In genomic region chr7:127417346-127417745, GRCh38 we compare ENCODE assay signal across 9 cellular contexts. TPM values are rescaled to one million over a fixed set of nuclear protein-coding genes. Genes with fewer than 3 reads are reported as not detected.
DNase-seq lines count a peak whose midpoint lies in the region; ATAC-seq lines count a peak whose summit lies in the region.
"Had no signal": no experiment of that assay in that cellular context is flagged by ENCODE, and none has a peak within 500 bp of the region (broad histone marks: within the 10 kb centered on the region; RNA-seq: fewer than 3 reads in every experiment).

No MANE protein-coding gene starts in this region.

- DNase-seq in activated T-cell treated with anti-CD3 and anti-CD28 coated beads, Interleukin-2, amount 50 U/mL, for 72 hours = no peak
- DNase-seq in activated T-cell treated with anti-CD3 and anti-CD28 coated beads for 4 hours (no peak), NCI-H345 (lab: John Stamatoyannopoulos, UW) (no peak), COLO668 (lab: John Stamatoyannopoulos, UW; ENCODE audit: unreplicated experiment) (no peak), DMS 273 (lab: John Stamatoyannopoulos, UW; ENCODE audit: unreplicated experiment) (no peak)
- DNase-seq in stimulated activated naive B cell treated with anti-CD40 and anti-IgM and Interleukin-4, amounts not matched to agents 10 μg/mL and 1 μg/mL and 100 μg/mL, for 72 hours = no peak
- DNase-seq: NCI-H526 had no signal

- ATAC-seq in activated T-cell treated with anti-CD3 and anti-CD28 coated beads, Interleukin-2, amount 50 U/mL, for 72 hours (replicated peaks in 1 of 2) = peak in 1 of 2 donors; percentile 23
- ATAC-seq in GM21717 (IDR thresholded peaks at IDR 0.05; ENCODE audit: unreplicated experiment) (peak; percentile 87), HG03342 (IDR thresholded peaks at IDR 0.05; ENCODE audit: unreplicated experiment) (peak; percentile 73)
- peak; percentile 54 to 63 for ATAC-seq in stimulated activated naive B cell treated with anti-CD40 and anti-IgM and Interleukin-4, amounts not matched to agents 10 μg/mL and 1 μg/mL and 100 μg/mL, for 72 hours (replicated peaks)

- H3K27ac Mint-ChIP-seq in activated T-cell treated with anti-CD3 and anti-CD28 coated beads, Interleukin-2, amount 50 U/mL, for 72 hours = no peak overlapping the region
- peak overlapping the region; percentile 81 for H3K27ac Mint-ChIP-seq in stimulated activated naive B cell treated with anti-CD40 and anti-IgM and Interleukin-4, amounts not matched to agents 10 μg/mL and 1 μg/mL and 100 μg/mL, for 72 hours

- peaks cover 3 to 4% of the 10 kb centered on the region in 2 donors for H3K9me3 Mint-ChIP-seq in activated T-cell treated with anti-CD3 and anti-CD28 coated beads, Interleukin-2, amount 50 U/mL, for 72 hours
- peaks cover 4 to 5% of the 10 kb centered on the region in 2 donors for H3K9me3 Mint-ChIP-seq in stimulated activated naive B cell treated with anti-CD40 and anti-IgM and Interleukin-4, amounts not matched to agents 10 μg/mL and 1 μg/mL and 100 μg/mL, for 72 hours

- peak overlapping the region; percentile 11 to 50 for H3K4me3 Mint-ChIP-seq in activated T-cell treated with anti-CD3 and anti-CD28 coated beads, Interleukin-2, amount 50 U/mL, for 72 hours
- peak overlapping the region; percentile 58 to 61 for H3K4me3 Mint-ChIP-seq in stimulated activated naive B cell treated with anti-CD40 and anti-IgM and Interleukin-4, amounts not matched to agents 10 μg/mL and 1 μg/mL and 100 μg/mL, for 72 hours

- no peaks in the 10 kb centered on the region for H3K27me3 Mint-ChIP-seq in activated T-cell treated with anti-CD3 and anti-CD28 coated beads, Interleukin-2, amount 50 U/mL, for 72 hours (ENCODE audit: low read depth)
- H3K27me3 Mint-ChIP-seq in stimulated activated naive B cell treated with anti-CD40 and anti-IgM and Interleukin-4, amounts not matched to agents 10 μg/mL and 1 μg/mL and 100 μg/mL, for 72 hours = no peaks in the 10 kb centered on the region

- no peaks in the 10 kb centered on the region for H3K36me3 Mint-ChIP-seq in activated T-cell treated with anti-CD3 and anti-CD28 coated beads, Interleukin-2, amount 50 U/mL, for 72 hours (ENCODE audit: insufficient read depth in 2 of 2)
- peaks cover 0 to 2% of the 10 kb centered on the region in 2 donors for H3K36me3 Mint-ChIP-seq in stimulated activated naive B cell treated with anti-CD40 and anti-IgM and Interleukin-4, amounts not matched to agents 10 μg/mL and 1 μg/mL and 100 μg/mL, for 72 hours

- H3K4me1 Mint-ChIP-seq in activated T-cell treated with anti-CD3 and anti-CD28 coated beads, Interleukin-2, amount 50 U/mL, for 72 hours (ENCODE audit: low read depth) = peaks cover 44% of the 10 kb centered on the region
- H3K4me1 Mint-ChIP-seq in stimulated activated naive B cell treated with anti-CD40 and anti-IgM and Interleukin-4, amounts not matched to agents 10 μg/mL and 1 μg/mL and 100 μg/mL, for 72 hours = peaks cover 38 to 58% of the 10 kb centered on the region in 2 donors

RNA-seq across cellular contexts. Expression of gene ZNF800, which starts 24.8 kb away (rescaled TPM):
- 10 to 100 TPM; 49.9 to 52.1 TPM for total RNA-seq in activated T-cell treated with anti-CD3 and anti-CD28 coated beads, Interleukin-2, amount 50 U/mL, for 72 hours
